28 cellular contexts compared by ENCODE assay signal in genomic region chr1:172957491-172957890, GRCh38.
"Had no signal": no experiment of that assay in that cellular context is flagged by ENCODE, and none has a peak within 500 bp of the region (broad histone marks: within the 10 kb centered on the region; RNA-seq: fewer than 3 reads in every experiment).

No MANE protein-coding gene starts in this region.

- H3K9me3 ChIP-seq: ascending aorta, breast epithelium, colonic mucosa had no signal

- ATAC-seq: activated naive CD4-positive, alpha-beta T cell treated with anti-CD3 and anti-CD28 coated beads, Interleukin-2, amount 50 U/mL, for 72 hours; activated T-cell treated with anti-CD3 and anti-CD28 coated beads, Interleukin-2, amount 50 U/mL, for 72 hours; esophagus mucosa; WTC11 had no signal

- H3K4me1 ChIP-seq: ascending aorta, breast epithelium, colonic mucosa had no signal

- H3K36me3 ChIP-seq: ascending aorta, breast epithelium, cardiac muscle cell, colonic mucosa had no signal

- DNase-seq: activated CD4-positive, alpha-beta memory T cell treated with anti-CD3 and anti-CD28 coated beads, Interleukin-2, amount 10 ng/mL, durations not matched to agents 7 days and 5 days; activated CD4-positive, alpha-beta T cell treated with anti-CD3 and anti-CD28 coated beads for 1 hour; activated CD4-positive, alpha-beta T cell treated with anti-CD3 and anti-CD28 coated beads for 4 hours; activated CD4-positive, alpha-beta T cell treated with anti-CD3 and anti-CD28 coated beads, Interleukin-2, amount 10 ng/mL, durations not matched to agents 7 days and 5 days; activated CD4-positive, alpha-beta T cell treated with anti-CD3 and anti-CD28 coated beads, Interleukin-2, amount 50 U/mL, for 4 hours; activated CD8-positive, alpha-beta memory T cell treated with anti-CD3 and anti-CD28 coated beads, Interleukin-2, amount 50 U/mL, for 48 hours; activated gamma-delta T cell; activated naive CD4-positive, alpha-beta T cell; activated naive CD4-positive, alpha-beta T cell treated with anti-CD3 and anti-CD28 coated beads, Interleukin-2, amount 10 ng/mL, durations not matched to agents 7 days and 5 days; activated naive CD8-positive, alpha-beta T cell treated with anti-CD3 and anti-CD28 coated beads, Interleukin-2, amount 10 ng/mL, durations not matched to agents 7 days and 5 days; activated T-cell treated with anti-CD3 and anti-CD28 coated beads for 4 hours; activated T-cell treated with anti-CD3 and anti-CD28 coated beads, Interleukin-2, amount 50 U/mL, for 24 hours; activated T-cell treated with anti-CD3 and anti-CD28 coated beads, Interleukin-2, amount 50 U/mL, for 72 hours; central memory CD4-positive, alpha-beta T cell; cerebellar nuclear complex; colonic mucosa; effector CD8-positive, alpha-beta T cell; foreskin fibroblast; head of caudate nucleus; T-helper 2 cell had no signal

- H3K36me3 Mint-ChIP-seq: activated naive CD4-positive, alpha-beta T cell treated with anti-CD3 and anti-CD28 coated beads, Interleukin-2, amount 10 ng/mL, durations not matched to agents 7 days and 5 days; brain; WTC11 had no signal

- H3K27me3 ChIP-seq: ascending aorta, breast epithelium, cardiac muscle cell, colonic mucosa had no signal

- H3K27ac ChIP-seq: ascending aorta, breast epithelium, cardiac muscle cell, colonic mucosa, VCaP had no signal

- H3K4me1 Mint-ChIP-seq: activated CD4-positive, alpha-beta memory T cell treated with anti-CD3 and anti-CD28 coated beads, Interleukin-2, amount 10 ng/mL, durations not matched to agents 7 days and 5 days; activated CD4-positive, alpha-beta T cell treated with anti-CD3 and anti-CD28 coated beads, Interleukin-2, amount 10 ng/mL, durations not matched to agents 7 days and 5 days; activated naive CD4-positive, alpha-beta T cell treated with anti-CD3 and anti-CD28 coated beads, Interleukin-2, amount 10 ng/mL, durations not matched to agents 7 days and 5 days; activated naive CD8-positive, alpha-beta T cell treated with anti-CD3 and anti-CD28 coated beads, Interleukin-2, amount 10 ng/mL, durations not matched to agents 7 days and 5 days; brain had no signal

- H3K4me3 Mint-ChIP-seq: activated CD4-positive, alpha-beta memory T cell treated with anti-CD3 and anti-CD28 coated beads, Interleukin-2, amount 10 ng/mL, durations not matched to agents 7 days and 5 days; activated CD4-positive, alpha-beta T cell treated with anti-CD3 and anti-CD28 coated beads, Interleukin-2, amount 10 ng/mL, durations not matched to agents 7 days and 5 days; activated naive CD4-positive, alpha-beta T cell treated with anti-CD3 and anti-CD28 coated beads, Interleukin-2, amount 10 ng/mL, durations not matched to agents 7 days and 5 days; activated naive CD8-positive, alpha-beta T cell treated with anti-CD3 and anti-CD28 coated beads, Interleukin-2, amount 10 ng/mL, durations not matched to agents 7 days and 5 days; activated T-cell treated with anti-CD3 and anti-CD28 coated beads, Interleukin-2, amount 50 U/mL, for 24 hours; activated T-cell treated with anti-CD3 and anti-CD28 coated beads, Interleukin-2, amount 50 U/mL, for 72 hours; brain; WTC11 had no signal

- H3K9me3 Mint-ChIP-seq: activated CD4-positive, alpha-beta memory T cell treated with anti-CD3 and anti-CD28 coated beads, Interleukin-2, amount 10 ng/mL, durations not matched to agents 7 days and 5 days; activated naive CD4-positive, alpha-beta T cell treated with anti-CD3 and anti-CD28 coated beads, Interleukin-2, amount 10 ng/mL, durations not matched to agents 7 days and 5 days; activated T-cell treated with anti-CD3 and anti-CD28 coated beads, Interleukin-2, amount 50 U/mL, for 24 hours; brain had no signal

- H3K27ac Mint-ChIP-seq: activated CD4-positive, alpha-beta memory T cell treated with anti-CD3 and anti-CD28 coated beads, Interleukin-2, amount 10 ng/mL, durations not matched to agents 7 days and 5 days; activated CD4-positive, alpha-beta T cell treated with anti-CD3 and anti-CD28 coated beads, Interleukin-2, amount 10 ng/mL, durations not matched to agents 7 days and 5 days; activated naive CD4-positive, alpha-beta T cell treated with anti-CD3 and anti-CD28 coated beads, Interleukin-2, amount 10 ng/mL, durations not matched to agents 7 days and 5 days; activated naive CD4-positive, alpha-beta T cell treated with anti-CD3 and anti-CD28 coated beads, Interleukin-2, amount 50 U/mL, for 72 hours; activated naive CD8-positive, alpha-beta T cell treated with anti-CD3 and anti-CD28 coated beads, Interleukin-2, amount 10 ng/mL, durations not matched to agents 7 days and 5 days; activated T-cell treated with anti-CD3 and anti-CD28 coated beads, Interleukin-2, amount 50 U/mL, for 24 hours; activated T-cell treated with anti-CD3 and anti-CD28 coated beads, Interleukin-2, amount 50 U/mL, for 72 hours; brain; WTC11 had no signal

- H3K4me3 ChIP-seq: ascending aorta, breast epithelium, cardiac muscle cell, colonic mucosa had no signal
